ENCODE assay signal across 1 cellular context in genomic region chr2:47204691-47205090, GRCh38.
TF ChIP-seq lines count a peak whose summit lies in the region.

No MANE protein-coding gene starts in this region.

TF ChIP-seq in K562, 482 proteins besides CTCF, POLR2A, EP300 and RAD21:
- TF ChIP-seq, protein P1, sequence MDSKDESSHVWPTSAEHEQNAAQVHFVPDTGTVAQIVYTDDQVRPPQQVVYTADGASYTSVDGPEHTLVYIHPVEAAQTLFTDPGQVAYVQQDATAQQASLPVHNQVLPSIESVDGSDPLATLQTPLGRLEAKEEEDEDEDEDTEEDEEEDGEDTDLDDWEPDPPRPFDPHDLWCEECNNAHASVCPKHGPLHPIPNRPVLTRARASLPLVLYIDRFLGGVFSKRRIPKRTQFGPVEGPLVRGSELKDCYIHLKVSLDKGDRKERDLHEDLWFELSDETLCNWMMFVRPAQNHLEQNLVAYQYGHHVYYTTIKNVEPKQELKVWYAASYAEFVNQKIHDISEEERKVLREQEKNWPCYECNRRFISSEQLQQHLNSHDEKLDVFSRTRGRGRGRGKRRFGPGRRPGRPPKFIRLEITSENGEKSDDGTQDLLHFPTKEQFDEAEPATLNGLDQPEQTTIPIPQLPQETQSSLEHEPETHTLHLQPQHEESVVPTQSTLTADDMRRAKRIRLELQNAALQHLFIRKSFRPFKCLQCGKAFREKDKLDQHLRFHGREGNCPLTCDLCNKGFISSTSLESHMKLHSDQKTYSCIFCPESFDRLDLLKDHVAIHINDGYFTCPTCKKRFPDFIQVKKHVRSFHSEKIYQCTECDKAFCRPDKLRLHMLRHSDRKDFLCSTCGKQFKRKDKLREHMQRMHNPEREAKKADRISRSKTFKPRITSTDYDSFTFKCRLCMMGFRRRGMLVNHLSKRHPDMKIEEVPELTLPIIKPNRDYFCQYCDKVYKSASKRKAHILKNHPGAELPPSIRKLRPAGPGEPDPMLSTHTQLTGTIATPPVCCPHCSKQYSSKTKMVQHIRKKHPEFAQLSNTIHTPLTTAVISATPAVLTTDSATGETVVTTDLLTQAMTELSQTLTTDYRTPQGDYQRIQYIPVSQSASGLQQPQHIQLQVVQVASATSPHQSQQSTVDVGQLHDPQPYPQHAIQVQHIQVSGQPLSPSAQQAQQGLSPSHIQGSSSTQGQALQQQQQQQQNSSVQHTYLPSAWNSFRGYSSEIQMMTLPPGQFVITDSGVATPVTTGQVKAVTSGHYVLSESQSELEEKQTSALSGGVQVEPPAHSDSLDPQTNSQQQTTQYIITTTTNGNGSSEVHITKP (IDR thresholded peaks at IDR 0.05; ENCODE audit: partially characterized antibody) = peak; percentile 42
- TF ChIP-seq ZNF76 (CRISPR knock-in tag; IDR thresholded peaks at IDR 0.05; ENCODE audit: borderline replicate concordance) (no peak), ZEB2 (IDR thresholded peaks at IDR 0.05) (peak; percentile 43; the same call in 1 of the 2 replicates), CBFA2T3 (IDR thresholded peaks at IDR 0.05) (peak; percentile 63), DPF2 (IDR thresholded peaks at IDR 0.05) (0 out of 2 replicates have a peak, but pooled peaks have one; percentile 25), NR2C1 (IDR thresholded peaks at IDR 0.05) (no peak), NR2C1 (tag; IDR thresholded peaks at IDR 0.05) (no peak), TRIM24 (IDR thresholded peaks at IDR 0.05) (0 out of 4 replicates have a peak, but pooled peaks of 1 of the 2 experiments have one; percentile 32), ARID1B (IDR thresholded peaks at IDR 0.05) (0 out of 2 replicates have a peak, but pooled peaks have one; percentile 9)
